In genomic region chr17:76866774-76867577, GRCh38 we compare ENCODE assay signal across 11 cellular contexts. TPM values are rescaled to one million over a fixed set of nuclear protein-coding genes. Genes with fewer than 3 reads are reported as not detected.
A peak's percentile ranks its signal among the peaks of the same experiment; 100 is the strongest.
DNase-seq lines count a peak whose midpoint lies in the region; ATAC-seq, FAIRE-seq and TF ChIP-seq lines count a peak whose summit lies in the region.
"Had no signal": no experiment of that assay in that cellular context is flagged by ENCODE, and none has a peak within 500 bp of the region (broad histone marks: within the 10 kb centered on the region; RNA-seq: fewer than 3 reads in every experiment).

No MANE protein-coding gene starts in this region.

- WGBS in heart right ventricle, 2 donors = 76 to 82% methylated on average over 9 of the region's 9 CpGs

- no peaks in the 10 kb centered on the region for H3K9me3 ChIP-seq in iPS-20b (ENCODE audit: insufficient read depth, low read depth, low read length)
- no peaks in the 10 kb centered on the region for H3K9me3 ChIP-seq in heart right ventricle

- no peak for TF ChIP-seq POLR2A in H54 (IDR thresholded peaks at IDR 0.05; ENCODE audit: low read depth, low read length)

- H3K9me3 Mint-ChIP-seq in activated T-helper 1 cell treated with anti-CD3 and anti-CD28 coated beads, Interleukin-12 subunit alpha, Interleukin-12 subunit beta, Interleukin-2, Interleukin-4 antibody, amounts not matched to agents 30 ng/mL and 10 ng/mL and 1 ng/mL, durations not matched to agents 14 hours and 24 hours and 36 hours = no peaks in the 10 kb centered on the region

- no peak for ATAC-seq in heart right ventricle

- no peak overlapping the region for H3K9ac ChIP-seq in iPS-20b (ENCODE audit: low read depth, low read length)

- H3K27ac ChIP-seq in iPS-20b (ENCODE audit: low read length) = no peak overlapping the region
- no peak overlapping the region for H3K27ac ChIP-seq in heart right ventricle
- H3K27ac ChIP-seq: HL-60 had no signal

- H3K36me3 ChIP-seq in iPS-20b (ENCODE audit: insufficient read depth, low read depth, low read length) (no peaks in the 10 kb centered on the region), heart right ventricle (no peaks in the 10 kb centered on the region)

- peaks cover 12% of the 10 kb centered on the region; the same call in 1 of the 2 replicates for H3K4me1 ChIP-seq in iPS-20b (ENCODE audit: insufficient read depth, low read length)
- peaks cover 0 to 19% (median 16%) of the 10 kb centered on the region in 9 donors for H3K4me1 ChIP-seq in heart right ventricle

- H3K4me3 Mint-ChIP-seq in activated T-helper 1 cell treated with anti-CD3 and anti-CD28 coated beads, Interleukin-12 subunit alpha, Interleukin-12 subunit beta, Interleukin-2, Interleukin-4 antibody, amounts not matched to agents 30 ng/mL and 10 ng/mL and 1 ng/mL, durations not matched to agents 14 hours and 24 hours and 36 hours = peak overlapping the region; percentile 68

- peak; percentile 76 for DNase-seq in ACHN
- peak; percentile 97 for DNase-seq in H54 (ENCODE audit: insufficient read length, low spot score)
- DNase-seq in activated T-helper 1 cell treated with anti-CD3 and anti-CD28 coated beads, Interleukin-12 subunit alpha, Interleukin-12 subunit beta, Interleukin-2, Interleukin-4 antibody, amounts not matched to agents 30 ng/mL and 10 ng/mL and 1 ng/mL, durations not matched to agents 14 hours and 24 hours and 36 hours (ENCODE audit: low spot score) = no peak
- no peak for DNase-seq in cardiac septum (ENCODE audit: low spot score)
- no peak for DNase-seq in NCI-H128 (lab: John Stamatoyannopoulos, UW; ENCODE audit: unreplicated experiment)
- DNase-seq in heart right ventricle = no peak
- no peak for DNase-seq in globus pallidus (ENCODE audit: low spot score)
- DNase-seq: activated CD8-positive, alpha-beta memory T cell treated with anti-CD3 and anti-CD28 coated beads, Interleukin-2, amount 50 U/mL, for 48 hours; occipital lobe had no signal

- H3K4me1 Mint-ChIP-seq in activated T-helper 1 cell treated with anti-CD3 and anti-CD28 coated beads, Interleukin-12 subunit alpha, Interleukin-12 subunit beta, Interleukin-2, Interleukin-4 antibody, amounts not matched to agents 30 ng/mL and 10 ng/mL and 1 ng/mL, durations not matched to agents 14 hours and 24 hours and 36 hours (ENCODE audit: low read depth) = peaks cover 12% of the 10 kb centered on the region

- in situ Hi-C loops in ACHN (cut with HindIII; ENCODE audit: low pct_ligation_motif_present, low pct_unique_long_range_greater_than_20kb, low sequenced_read_pairs) = no loop called here

- H3K27me3 Mint-ChIP-seq in activated T-helper 1 cell treated with anti-CD3 and anti-CD28 coated beads, Interleukin-12 subunit alpha, Interleukin-12 subunit beta, Interleukin-2, Interleukin-4 antibody, amounts not matched to agents 30 ng/mL and 10 ng/mL and 1 ng/mL, durations not matched to agents 14 hours and 24 hours and 36 hours (ENCODE audit: insufficient read depth) = peaks cover 26% of the 10 kb centered on the region

- no peak overlapping the region for H3K27ac Mint-ChIP-seq in activated T-helper 1 cell treated with anti-CD3 and anti-CD28 coated beads, Interleukin-12 subunit alpha, Interleukin-12 subunit beta, Interleukin-2, Interleukin-4 antibody, amounts not matched to agents 30 ng/mL and 10 ng/mL and 1 ng/mL, durations not matched to agents 14 hours and 24 hours and 36 hours

- H3K4me3 ChIP-seq in iPS-20b (ENCODE audit: low read length) (0 out of 2 replicates have a peak overlapping the region, but pooled peaks have one; percentile 59), heart right ventricle (no peak overlapping the region)

- H3K27me3 ChIP-seq in iPS-20b (ENCODE audit: insufficient read depth, low read length) = peaks cover 41% of the 10 kb centered on the region
- H3K27me3 ChIP-seq in heart right ventricle = peaks cover 16 to 60% (median 53%) of the 10 kb centered on the region in 7 donors

- no peak for TF ChIP-seq CTCF in heart right ventricle (IDR thresholded peaks at IDR 0.05)

- no peaks in the 10 kb centered on the region for H3K36me3 Mint-ChIP-seq in activated T-helper 1 cell treated with anti-CD3 and anti-CD28 coated beads, Interleukin-12 subunit alpha, Interleukin-12 subunit beta, Interleukin-2, Interleukin-4 antibody, amounts not matched to agents 30 ng/mL and 10 ng/mL and 1 ng/mL, durations not matched to agents 14 hours and 24 hours and 36 hours (ENCODE audit: low read depth)

- FAIRE-seq in H54 (lab: Jason Lieb, UNC) = no peak

- intact Hi-C loops in activated T-helper 1 cell treated with anti-CD3 and anti-CD28 coated beads, Interleukin-12 subunit alpha, Interleukin-12 subunit beta, Interleukin-2, Interleukin-4 antibody, amounts not matched to agents 30 ng/mL and 10 ng/mL and 1 ng/mL, durations not matched to agents 14 hours and 24 hours and 36 hours (cut with micrococcal nuclease) = loop anchor here (5.0 kb wide), 1 partner anchor 145 kb away; no protein-coding TSS in a partner anchor
- intact Hi-C loops in cardiac septum (cut with DNase I) = loop anchor here (10.0 kb wide), 1 partner anchor 378 kb away; no protein-coding TSS in a partner anchor
- intact Hi-C loops in heart right ventricle (cut with DNase I) = loop anchor here in 6 of 10 donors (2.0 to 10.0 kb wide), 6 partner anchors 185 to 388 kb away; no protein-coding TSS in a partner anchor

RNA-seq across cellular contexts. Expression of gene MGAT5B, which starts 1.2 kb away (rescaled TPM):
- total RNA-seq in activated T-helper 1 cell treated with anti-CD3 and anti-CD28 coated beads, Interleukin-12 subunit alpha, Interleukin-12 subunit beta, Interleukin-2, Interleukin-4 antibody, amounts not matched to agents 30 ng/mL and 10 ng/mL and 1 ng/mL, durations not matched to agents 14 hours and 24 hours and 36 hours = 0.81 and 1.2 TPM in 2 replicates
- total RNA-seq in cardiac septum (0.13 TPM), heart right ventricle (under 1 TPM in 2 of 10 donors, not detected in 8; 0.10 to 0.15 TPM)
- polyA plus RNA-seq in heart right ventricle = under 1 TPM; 0.09 to 0.29 TPM

Comparison
In these comparisons a context has a peak if more than half of its experiments do, and no peak if none do; other contexts are left out.
1. DNase-seq: peak in ACHN (single experiment) and H54 (single experiment); none in activated T-helper 1 cell treated with anti-CD3 and anti-CD28 coated beads, Interleukin-12 subunit alpha, Interleukin-12 subunit beta, Interleukin-2, Interleukin-4 antibody, amounts not matched to agents 30 ng/mL and 10 ng/mL and 1 ng/mL, durations not matched to agents 14 hours and 24 hours and 36 hours (single experiment), cardiac septum (single experiment), NCI-H128 (single experiment), heart right ventricle (0 of 2) and globus pallidus (single experiment).